13 cellular contexts compared by ENCODE assay signal in genomic region chr21:35904995-35905972, GRCh38.
DNase-seq lines count a peak whose midpoint lies in the region; ATAC-seq and TF ChIP-seq lines count a peak whose summit lies in the region.
"Had no signal": no experiment of that assay in that cellular context is flagged by ENCODE, and none has a peak within 500 bp of the region (broad histone marks: within the 10 kb centered on the region; RNA-seq: fewer than 3 reads in every experiment).

No MANE protein-coding gene starts in this region.

- no peak overlapping the region for H2AK5ac ChIP-seq in trophoblast cell (ENCODE audit: low read length)

- intact Hi-C loops in Right ventricle myocardium superior (cut with DNase I), result no loop called here

- no CpG with 5 or more reads among the region's 12 CpGs for WGBS in trophoblast cell (ENCODE audit: extremely low coverage, insufficient coverage, insufficient read length)

- H3K79me2 ChIP-seq in trophoblast cell (ENCODE audit: control insufficient read depth, insufficient read depth, low read length, poor library complexity), result no peaks in the 10 kb centered on the region

- no peak overlapping the region for H2BK12ac ChIP-seq in trophoblast cell (ENCODE audit: low read length)

- ATAC-seq in Right ventricle myocardium superior (ENCODE audit: poor library complexity) (peak; percentile 87), GM21367 (IDR thresholded peaks at IDR 0.05; ENCODE audit: unreplicated experiment) (no peak)
- ATAC-seq: activated CD8-positive, alpha-beta T cell treated with anti-CD3 and anti-CD28 coated beads for 36 hours; effector memory CD8-positive, alpha-beta T cell; natural killer cell treated with Interleukin-12 subunit alpha and Interleukin-12 subunit beta and Interleukin-15 and Interleukin-18, amount 100 ng/mL, for 72 hours had no signal

- no peak overlapping the region for H3K4me3 ChIP-seq in AG10803 (ENCODE audit: low read length)
- H3K4me3 ChIP-seq in trophoblast cell (ENCODE audit: low read depth, low read length), result no peak overlapping the region

- no peak overlapping the region for H3K18ac ChIP-seq in trophoblast cell (ENCODE audit: low read length)

- no peaks in the 10 kb centered on the region for H3K36me3 ChIP-seq in trophoblast cell (ENCODE audit: control insufficient read depth in 1 of 2, insufficient read depth in 2 of 2, low read length in 2 of 2)

- no peak overlapping the region for H3K4me2 ChIP-seq in trophoblast cell (ENCODE audit: low read length)

- no peak overlapping the region for H4K91ac ChIP-seq in trophoblast cell (ENCODE audit: low read depth, low read length)

- H3K9ac ChIP-seq in trophoblast cell (ENCODE audit: low read length), result no peak overlapping the region

- no peak overlapping the region for H3K4ac ChIP-seq in trophoblast cell (ENCODE audit: low read depth, low read length)

- H4K12ac ChIP-seq in trophoblast cell (ENCODE audit: low read depth, low read length), result no peak overlapping the region

- H3K79me1 ChIP-seq in trophoblast cell (ENCODE audit: low read length), result peaks cover 2% of the 10 kb centered on the region

- H3K4me1 ChIP-seq in trophoblast cell (ENCODE audit: control insufficient read depth in 1 of 2, insufficient read depth in 2 of 2, low read length in 2 of 2), result peaks cover 6 to 7% of the 10 kb centered on the region in 2 experiments

- no peak overlapping the region for H2AFZ ChIP-seq in trophoblast cell (ENCODE audit: insufficient read depth, low read length, poor library complexity)

- no peak overlapping the region for H2BK5ac ChIP-seq in trophoblast cell (ENCODE audit: low read depth, low read length, poor library complexity)

- H3K27me3 ChIP-seq in trophoblast cell (ENCODE audit: insufficient read depth, low read length), result no peaks in the 10 kb centered on the region

- no peak overlapping the region for H3K23ac ChIP-seq in trophoblast cell (ENCODE audit: low read length)

- no peak overlapping the region for H3K27ac ChIP-seq in trophoblast cell (ENCODE audit: low read depth, low read length)

- no peak overlapping the region for H3K14ac ChIP-seq in trophoblast cell (ENCODE audit: low read length)

- H4K8ac ChIP-seq in trophoblast cell (ENCODE audit: low read depth, low read length), result no peak overlapping the region

- peaks cover 2% of the 10 kb centered on the region for H3K9me3 ChIP-seq in trophoblast cell (ENCODE audit: insufficient read depth, low read depth, low read length)

- TF ChIP-seq CTCF in AG10803 (conservative IDR thresholded peaks at IDR 0.05; ENCODE audit: low read length), result no peak

- DNase-seq in AG10803 (ENCODE audit: low read depth), result peak; percentile 24
- DNase-seq in SKM-1 (lab: John Stamatoyannopoulos, UW; ENCODE audit: unreplicated experiment), result peak; percentile 66
- peak; percentile 50 for DNase-seq in Right ventricle myocardium superior
- DNase-seq in trophoblast cell, result peak in 1 of 2 donors; percentile 17
- no peak for DNase-seq in DMS53 (lab: John Stamatoyannopoulos, UW)
- DNase-seq in activated CD4-positive, alpha-beta T cell treated with anti-CD3 and anti-CD28 coated beads, Interleukin-2, amount 50 U/mL, for 4 hours, result no peak
- DNase-seq in activated naive CD4-positive, alpha-beta T cell (lab: John Stamatoyannopoulos, UW), result no peak
- DNase-seq: activated CD8-positive, alpha-beta T cell treated with anti-CD3 and anti-CD28 coated beads for 36 hours; activated naive CD8-positive, alpha-beta T cell treated with anti-CD3 and anti-CD28 coated beads, Interleukin-2, amount 10 ng/mL, durations not matched to agents 7 days and 5 days; effector memory CD8-positive, alpha-beta T cell; NCI-H187 treated with DMSO at 0.1 percent for 48 hours had no signal

- H2BK120ac ChIP-seq in trophoblast cell (ENCODE audit: insufficient read depth, low read length, poor library complexity), result peak overlapping the region; percentile 14

Comparison
In these comparisons a context has a peak if more than half of its experiments do, and no peak if none do; other contexts are left out.
1. DNase-seq: peak in AG10803 (single experiment), SKM-1 (single experiment) and Right ventricle myocardium superior (single experiment); none in DMS53 (single experiment), activated CD4-positive, alpha-beta T cell treated with anti-CD3 and anti-CD28 coated beads, Interleukin-2, amount 50 U/mL, for 4 hours (0 of 2) and activated naive CD4-positive, alpha-beta T cell (0 of 4).